ENCODE assay signal across 8 cellular contexts in the genomic region with DNA sequence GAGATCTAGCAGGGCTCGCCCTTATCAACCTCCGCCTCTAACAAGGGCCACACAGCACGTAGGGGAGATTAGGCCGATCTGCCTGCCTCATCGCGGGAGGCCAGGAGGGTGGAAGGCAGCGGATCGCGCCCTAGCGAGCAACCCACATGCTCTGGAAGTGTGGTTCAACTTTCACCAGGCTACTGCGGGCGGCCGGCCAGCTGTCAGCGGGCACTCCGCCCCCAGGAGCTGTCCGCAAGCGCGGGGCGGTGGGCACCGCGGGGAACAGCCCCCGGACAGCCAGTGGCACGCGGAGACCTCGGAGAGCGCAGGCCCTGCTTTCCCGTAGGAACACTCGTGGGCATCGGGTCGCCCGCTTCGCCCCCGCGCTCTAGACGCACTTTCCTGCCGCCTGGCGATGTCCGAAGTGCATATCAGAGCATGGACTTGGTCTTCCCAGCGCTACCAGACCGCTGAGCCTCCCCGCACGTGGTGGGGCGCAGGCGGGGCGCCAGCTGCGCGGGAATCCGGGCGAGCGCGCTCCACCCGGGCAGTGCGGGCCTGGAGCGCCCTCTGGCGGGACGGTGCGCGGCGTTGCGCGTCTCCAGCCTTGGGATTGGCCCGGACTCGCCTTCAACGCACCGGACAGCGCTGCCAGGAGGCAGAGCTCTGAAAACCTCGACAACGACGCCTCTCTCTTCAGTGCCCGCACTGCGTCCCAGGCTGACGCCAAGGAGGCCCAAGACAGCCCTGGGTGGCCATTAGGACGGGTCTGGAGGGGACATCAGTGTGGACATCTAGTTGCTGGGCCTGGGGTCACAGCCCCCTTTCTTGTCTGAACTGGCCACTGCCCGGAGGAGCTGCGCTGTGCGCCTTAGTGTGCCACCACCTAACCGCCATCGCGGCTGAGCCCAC. TPM values are rescaled to one million over a fixed set of nuclear protein-coding genes. Genes with fewer than 3 reads are reported as not detected.
DNase-seq lines count a peak whose midpoint lies in the region; ATAC-seq and TF ChIP-seq lines count a peak whose summit lies in the region.

No MANE protein-coding gene starts in this region.

- DNase-seq in DMS153 (lab: John Stamatoyannopoulos, UW) (peak; percentile 61), HS-5 (ENCODE audit: low read depth) (peak; percentile 40), NT2/D1 (ENCODE audit: low read depth, low spot score) (peak; percentile 70), activated T-cell treated with anti-CD3 and anti-CD28 coated beads for 4 hours (peak; percentile 75), epithelial cell of proximal tubule (ENCODE audit: low read depth) (no peak)
- peak; percentile 83 for DNase-seq in stimulated activated CD8-positive, alpha-beta memory T cell treated with anti-CD3 and anti-CD28 coated beads, Interleukin-15, amount 100 ng/mL, for 24 hours (ENCODE audit: low read depth)

- H3K9me3 ChIP-seq in NT2/D1 (ENCODE audit: insufficient read depth, low read length) (peaks cover 4% of the 10 kb centered on the region; the same call in 1 of the 2 replicates), mononuclear cell (ENCODE audit: low read depth, low read length) (no peaks in the 10 kb centered on the region)

- H3K4me1 ChIP-seq in NT2/D1 (ENCODE audit: insufficient read depth, insufficient read length), result peaks cover 2% of the 10 kb centered on the region
- H3K4me1 ChIP-seq in mononuclear cell (ENCODE audit: insufficient read depth, low read length), result peaks cover 29% of the 10 kb centered on the region

- peak overlapping the region; percentile 45 for H3K9ac ChIP-seq in NT2/D1 (ENCODE audit: insufficient read length, low read depth)

- H3K36me3 ChIP-seq in NT2/D1 (ENCODE audit: insufficient read depth, insufficient read length, low read length), result no peaks in the 10 kb centered on the region

- no peak overlapping the region for H3K4me3 ChIP-seq in NT2/D1 (ENCODE audit: insufficient read length, low read depth)
- peak overlapping the region; percentile 37 for H3K4me3 ChIP-seq in epithelial cell of proximal tubule (ENCODE audit: low read depth, low read length)
- peak overlapping the region; percentile 12 for H3K4me3 ChIP-seq in mononuclear cell (ENCODE audit: low read length)

- ATAC-seq in HG03457 (IDR thresholded peaks at IDR 0.05; ENCODE audit: unreplicated experiment), result no peak

- H3K27me3 ChIP-seq in NT2/D1 (ENCODE audit: insufficient read depth, insufficient read length), result peaks cover 17% of the 10 kb centered on the region
- H3K27me3 ChIP-seq in mononuclear cell (ENCODE audit: insufficient read depth, low read length), result peaks cover 17% of the 10 kb centered on the region

- peak; percentile 78 for TF ChIP-seq CTCF in epithelial cell of proximal tubule (conservative IDR thresholded peaks at IDR 0.05; ENCODE audit: low read depth, low read length)

RNA-seq across cellular contexts. Expression of gene ZNHIT3, which starts 3.6 kb away (rescaled TPM):
- total RNA-seq in epithelial cell of proximal tubule, result 56.0 and 58.8 TPM in 2 replicates
- total RNA-seq in mononuclear cell, result 42.8 TPM

RNA-seq across cellular contexts. Expression of gene MYO19, which starts 51.8 kb away (rescaled TPM):
- total RNA-seq in epithelial cell of proximal tubule (93.3 and 107 TPM in 2 replicates), mononuclear cell (36.8 TPM)

RNA-seq across cellular contexts. Expression of gene PIGW, which starts 51.9 kb away (rescaled TPM):
- total RNA-seq in epithelial cell of proximal tubule (6.9 and 12.0 TPM in 2 replicates), mononuclear cell (2.6 TPM)
